In genomic region chr1:230641346-230641745, GRCh38 we compare ENCODE assay signal across 12 cellular contexts. TPM values are rescaled to one million over a fixed set of nuclear protein-coding genes. Genes with fewer than 3 reads are reported as not detected.
DNase-seq lines count a peak whose midpoint lies in the region; ATAC-seq, FAIRE-seq and TF ChIP-seq lines count a peak whose summit lies in the region.
"Had no signal": no experiment of that assay in that cellular context is flagged by ENCODE, and none has a peak within 500 bp of the region (broad histone marks: within the 10 kb centered on the region; RNA-seq: fewer than 3 reads in every experiment).

No MANE protein-coding gene starts in this region.

- peaks cover 23% of the 10 kb centered on the region for H3K36me3 Mint-ChIP-seq in Calu3 (ENCODE audit: insufficient read depth, unreplicated experiment)
- H3K36me3 Mint-ChIP-seq in naive thymus-derived CD4-positive, alpha-beta T cell, result peaks cover 0 to 10% (median 3%) of the 10 kb centered on the region in 5 donors

- TF ChIP-seq POLR2A in K562 (conservative IDR thresholded peaks at IDR 0.05), result no peak

- TF ChIP-seq RAD21 in K562 (CRISPR knock-in tag; conservative IDR thresholded peaks at IDR 0.05 in 1 of 2, IDR thresholded peaks at IDR 0.05 in 1 of 2), result no peak

- ATAC-seq in K562, result no peak
- no peak for ATAC-seq in naive thymus-derived CD4-positive, alpha-beta T cell
- no peak for ATAC-seq in HG02970 (IDR thresholded peaks at IDR 0.05; ENCODE audit: low FRiP score, unreplicated experiment)
- ATAC-seq in HG02759 (IDR thresholded peaks at IDR 0.05; ENCODE audit: unreplicated experiment), result no peak

- H2AFZ ChIP-seq in MM.1S (ENCODE audit: low read length), result peak overlapping the region; percentile 89
- peak overlapping the region; percentile 96 for H2AFZ ChIP-seq in K562 (ENCODE audit: low read depth, low read length)

- H4K20me1 ChIP-seq in MM.1S (ENCODE audit: insufficient read depth, low read length) (no peaks in the 10 kb centered on the region), K562 (replicated peaks; ENCODE audit: control insufficient read depth, insufficient read depth, low read length) (peaks cover 18% of the 10 kb centered on the region)

- 18% methylated on average over 6 of the region's 6 CpGs for WGBS in K562 (ENCODE audit: insufficient coverage, low coverage, missing lambda C conversion rate)

- DNase-seq in Calu3 (no peak), MM.1S (no peak), K562 (ENCODE audit: extremely low read depth in 1 of 4, low spot score in 3 of 4) (peak in 2 of 4 experiments; percentile 17), tibial artery (no peak)
- no peak for DNase-seq in naive thymus-derived CD4-positive, alpha-beta T cell
- DNase-seq in stimulated activated CD4-positive, alpha-beta T cell treated with anti-CD3 and anti-CD28 coated beads, Interleukin-4, amount 100 ng/mL, for 24 hours, result no peak
- DNase-seq: DMS79, NCI-H1436 treated with DMSO at 0.1 percent for 48 hours had no signal

- no peaks in the 10 kb centered on the region for H3K9me2 ChIP-seq in MM.1S (replicated peaks; ENCODE audit: insufficient read depth, low read length)

- H3K79me2 ChIP-seq in MM.1S (ENCODE audit: low read length) (peaks cover 40% of the 10 kb centered on the region), K562 (ENCODE audit: control insufficient read depth, insufficient read depth, low read length) (peaks cover 39% of the 10 kb centered on the region)

- peak overlapping the region; percentile 93; the same call in 1 of the 2 replicates for H3K4me2 ChIP-seq in MM.1S (ENCODE audit: low read depth, low read length)
- peak overlapping the region; percentile 99 for H3K4me2 ChIP-seq in K562 (ENCODE audit: insufficient read depth, low read length)

- peak; percentile 62 for FAIRE-seq in K562 (lab: Jason Lieb, UNC)

- peaks cover 13% of the 10 kb centered on the region for H3K4me1 ChIP-seq in MM.1S (ENCODE audit: low read length)
- peaks cover 9 to 25% of the 10 kb centered on the region in 2 experiments; a peak in 4 of 5 replicates for H3K4me1 ChIP-seq in K562 (replicated peaks in 1 of 2; ENCODE audit: control insufficient read depth in 2 of 2, insufficient read depth in 2 of 2, low read length in 2 of 2)
- H3K4me1 ChIP-seq in naive thymus-derived CD4-positive, alpha-beta T cell (ENCODE audit: control insufficient read depth in 2 of 2, insufficient read depth in 2 of 2, low read length in 2 of 2), result peaks cover 20 to 24% of the 10 kb centered on the region in 2 donors
- H3K4me1 ChIP-seq in tibial artery, result peaks cover 0 to 33% (median 23%) of the 10 kb centered on the region in 4 donors

- H3K4me3 Mint-ChIP-seq in Calu3 (ENCODE audit: low read depth, unreplicated experiment), result peak overlapping the region; percentile 99
- H3K4me3 Mint-ChIP-seq in naive thymus-derived CD4-positive, alpha-beta T cell, result peak overlapping the region; percentile 4 to 96 (median 62)

- peaks cover 38% of the 10 kb centered on the region for H3K4me1 Mint-ChIP-seq in Calu3 (ENCODE audit: low read depth, unreplicated experiment)
- peaks cover 29 to 45% (median 37%) of the 10 kb centered on the region in 7 donors for H3K4me1 Mint-ChIP-seq in naive thymus-derived CD4-positive, alpha-beta T cell

- H3K4me3 ChIP-seq in MM.1S (ENCODE audit: low read length) (no peak overlapping the region), K562 (no peak overlapping the region), tibial artery (no peak overlapping the region)
- H3K4me3 ChIP-seq in naive thymus-derived CD4-positive, alpha-beta T cell (ENCODE audit: low read length), result no peak overlapping the region

- in situ Hi-C loops in K562 (cut with MboI), result no loop called here

- no peak for TF ChIP-seq EP300 in K562 (IDR thresholded peaks at IDR 0.05; ENCODE audit: low read length)

- no peak overlapping the region for H3K27ac ChIP-seq in MM.1S (ENCODE audit: low read length)
- no peak overlapping the region for H3K27ac ChIP-seq in K562 (ENCODE audit: extremely low read depth, low read depth, low read length)
- H3K27ac ChIP-seq in naive thymus-derived CD4-positive, alpha-beta T cell (ENCODE audit: low read depth, low read length), result no peak overlapping the region
- no peak overlapping the region for H3K27ac ChIP-seq in tibial artery
- H3K27ac ChIP-seq: neutrophil, SK-N-MC had no signal

- CTCF ChIA-PET in Calu3 (lab: Charles Lee), result interaction anchor here (0.9 to 3.2 kb wide), 3 partner anchors 8 to 119 kb away, joined by 3 to 15 read pairs (median 3); no protein-coding TSS in a partner anchor
- CTCF ChIA-PET in K562 (lab: Yijun Ruan, JAX; ENCODE audit: low intra/inter-chr PET ratio), result no interaction called here
- CTCF ChIA-PET in naive thymus-derived CD4-positive, alpha-beta T cell (lab: Charles Lee), result interaction anchor here (0.7 kb wide), 1 partner anchor 321 kb away, joined by 3 read pairs; no protein-coding TSS in a partner anchor

- H3K9me1 ChIP-seq in K562 (ENCODE audit: control insufficient read depth, insufficient read depth, low read length), result no peaks in the 10 kb centered on the region

- H3K36me3 ChIP-seq in MM.1S (replicated peaks; ENCODE audit: insufficient read depth, low read length) (no peaks in the 10 kb centered on the region), K562 (ENCODE audit: control insufficient read depth, insufficient read depth, low read length) (peaks cover under 1% of the 10 kb centered on the region; the same call in 2 of the 3 replicates), tibial artery (no peaks in the 10 kb centered on the region)
- H3K36me3 ChIP-seq in naive thymus-derived CD4-positive, alpha-beta T cell (ENCODE audit: control insufficient read depth in 2 of 3, insufficient read depth in 3 of 3, low read length in 3 of 3), result peaks cover 0 to 14% (median 0%) of the 10 kb centered on the region in 3 experiments
- H3K36me3 ChIP-seq: neutrophil had no signal

- BruUV-seq in Calu3 (replicated peaks; lab: Mats Ljungman, UMichigan), result TSS peak; percentile 52
- no TSS peak for BruUV-seq in K562 (replicated peaks; lab: Mats Ljungman, UMichigan)

- H3K9me3 Mint-ChIP-seq in Calu3 (ENCODE audit: low read depth, unreplicated experiment), result no peaks in the 10 kb centered on the region
- H3K9me3 Mint-ChIP-seq in naive thymus-derived CD4-positive, alpha-beta T cell, result no peaks in the 10 kb centered on the region

- H3K27ac Mint-ChIP-seq in Calu3 (ENCODE audit: unreplicated experiment), result no peak overlapping the region
- H3K27ac Mint-ChIP-seq in naive thymus-derived CD4-positive, alpha-beta T cell, result peak overlapping the region in 2 of 9 donors; percentile 62 to 88

- H3K9ac ChIP-seq in MM.1S (ENCODE audit: low read length) (no peak overlapping the region), K562 (ENCODE audit: insufficient read depth in 1 of 2, low read depth in 2 of 2, low read length in 2 of 2) (no peak overlapping the region)

- intact Hi-C loops in Calu3 (cut with micrococcal nuclease; ENCODE audit: unreplicated experiment), result loop anchor here (5.0 kb wide), 2 partner anchors 41 to 69 kb away; no protein-coding TSS in a partner anchor
- intact Hi-C loops in K562 (cut with micrococcal nuclease), result loop anchor here (10.0 kb wide), 1 partner anchor 223 kb away; the partner anchor contains the start of gene C1orf198
- intact Hi-C loops in naive thymus-derived CD4-positive, alpha-beta T cell (cut with micrococcal nuclease), result loop anchor here (5.0 to 10.0 kb wide), 8 partner anchors 111 to 1387 kb away; partner anchors contain the start of genes GALNT2 (in 2 of the 2), DISC1 (in 1 of the 2), FAM89A (in 1 of the 2) and RAB4A (in 1 of the 2)
- intact Hi-C loops in tibial artery (cut with DNase I; ENCODE audit: low total_unique reads), result loop anchor here (5.0 kb wide), 1 partner anchor 131 kb away; no protein-coding TSS in a partner anchor

- no peaks in the 10 kb centered on the region for H3K9me3 ChIP-seq in MM.1S (replicated peaks; ENCODE audit: insufficient read depth, low read length)
- H3K9me3 ChIP-seq in K562 (replicated peaks; ENCODE audit: control insufficient read depth, insufficient read depth, low read depth, low read length), result no peaks in the 10 kb centered on the region
- H3K9me3 ChIP-seq in naive thymus-derived CD4-positive, alpha-beta T cell (ENCODE audit: control insufficient read depth in 2 of 3, low read length in 3 of 3), result no peaks in the 10 kb centered on the region
- no peaks in the 10 kb centered on the region for H3K9me3 ChIP-seq in tibial artery
- H3K9me3 ChIP-seq: neutrophil had no signal

- no peaks in the 10 kb centered on the region for H3K27me3 Mint-ChIP-seq in Calu3 (ENCODE audit: unreplicated experiment)
- H3K27me3 Mint-ChIP-seq in naive thymus-derived CD4-positive, alpha-beta T cell, result peaks cover 7 to 31% (median 22%) of the 10 kb centered on the region in 5 donors

- POLR2A ChIA-PET in K562 (lab: Yijun Ruan, JAX), result interaction anchor here (0.9 kb wide), 1 partner anchor 11 kb away, joined by 3 read pairs; no protein-coding TSS in a partner anchor
- POLR2A ChIA-PET in naive thymus-derived CD4-positive, alpha-beta T cell (lab: Charles Lee), result no interaction called here

- H3F3A ChIP-seq in MM.1S (ENCODE audit: insufficient read depth, low read length), result peaks cover 21% of the 10 kb centered on the region

- H3K27me3 ChIP-seq in MM.1S (replicated peaks; ENCODE audit: insufficient read depth, low read length) (peaks cover 9% of the 10 kb centered on the region), K562 (ENCODE audit: control insufficient read depth in 2 of 2, insufficient read depth in 2 of 2, low read length in 2 of 2) (peaks cover 4 to 20% of the 10 kb centered on the region in 2 experiments), tibial artery (peaks cover 0 to 6% of the 10 kb centered on the region in 2 donors)
- peaks cover 0 to 7% of the 10 kb centered on the region in 2 donors for H3K27me3 ChIP-seq in naive thymus-derived CD4-positive, alpha-beta T cell (ENCODE audit: control insufficient read depth in 2 of 2, insufficient read depth in 2 of 2, low read length in 2 of 2)

- TF ChIP-seq CTCF in Calu3 (IDR thresholded peaks at IDR 0.05; ENCODE audit: unreplicated experiment) (no peak), MM.1S (IDR thresholded peaks at IDR 0.05; ENCODE audit: low read length) (no peak), K562 (IDR thresholded peaks at IDR 0.05 in 2 of 3, conservative IDR thresholded peaks at IDR 0.05 in 1 of 3; ENCODE audit: insufficient read depth in 2 of 3, low read depth in 1 of 3, low read length in 3 of 3) (no peak), tibial artery (IDR thresholded peaks at IDR 0.05) (no peak)

RNA-seq across cellular contexts. Expression of gene COG2, which starts 0.9 kb away (rescaled TPM):
- total RNA-seq in Calu3 (2022) (55.0 and 59.2 TPM in 2 replicates), K562 (2014; rRNA removed) (40.2 and 51.7 TPM in 2 replicates), K562 (2014; rRNA removed; fragmentation: Illumina TruSeq; extraction: Trizol) (33.3 and 36.7 TPM in 2 replicates), K562 (2015; rRNA removed; fragmentation: Illumina TruSeq; extraction: Trizol) (33.5 and 34.8 TPM in 2 replicates), K562 (2021) (36.2 and 43.9 TPM in 2 replicates)
- total RNA-seq in K562 (2011; cell fraction: chromatin; rRNA removed; ENCODE audit: low replicate concordance), result 23.5 and 49.3 TPM in 2 replicates
- total RNA-seq in K562 (2011; cell fraction: nucleolus; rRNA removed), result 14.7 and 17.4 TPM in 2 replicates
- total RNA-seq in K562 (2011; cell fraction: nucleoplasm; rRNA removed), result 22.7 and 32.1 TPM in 2 replicates
- polyA plus RNA-seq in K562 (2011; rRNA removed) (21.8 and 24.0 TPM in 2 replicates), K562 (2014; fragmentation: Illumina TruSeq; extraction: Trizol) (31.3 and 33.5 TPM in 2 replicates), K562 (2014; fragmentation: Nextera tagmentation; extraction: Ambion mirVana) (10 to 100 TPM; 22.0 to 31.3 TPM), K562 (2014; rRNA removed) (26.8 and 30.9 TPM in 2 replicates)
- polyA plus RNA-seq in K562 (2011; cell fraction: cytosol; rRNA removed), result 9.3 and 11.5 TPM in 2 replicates
- polyA plus RNA-seq in K562 (2011; cell fraction: nucleus; rRNA removed), result 35.5 and 37.9 TPM in 2 replicates
- 18.1 and 20.6 TPM in 2 replicates for polyA plus RNA-seq in K562 (2012)
- polyA minus RNA-seq in K562 (2011; rRNA and poly(A)+ RNA removed), result 33.3 and 34.4 TPM in 2 replicates
- polyA minus RNA-seq in K562 (2011; cell fraction: cytosol; rRNA and poly(A)+ RNA removed), result 14.9 and 15.0 TPM in 2 replicates
- 17.6 and 32.9 TPM in 2 replicates for polyA minus RNA-seq in K562 (2011; cell fraction: nucleus; rRNA and poly(A)+ RNA removed)
- 10 to 100 TPM; 21.6 to 47.5 (median 34.7) TPM for total RNA-seq in naive thymus-derived CD4-positive, alpha-beta T cell
- polyA plus RNA-seq in naive thymus-derived CD4-positive, alpha-beta T cell, result 10 to 100 TPM; 35.3 to 42.6 TPM
